1 cellular context compared by ENCODE assay signal in genomic region chr9:137073992-137074399, GRCh38.
TF ChIP-seq lines count a peak whose summit lies in the region.

No MANE protein-coding gene starts in this region.

TF ChIP-seq in H1, 55 proteins besides CTCF, POLR2A, EP300 and RAD21:
- TF ChIP-seq TAF7 (optimal IDR thresholded peaks at IDR 0.05; ENCODE audit: borderline replicate concordance, low read depth, low read length) (no peak), HDAC2 (IDR thresholded peaks at IDR 0.05; ENCODE audit: borderline replicate concordance in 1 of 2, low read depth in 2 of 2, low read length in 2 of 2) (no peak), CHD7 (IDR thresholded peaks at IDR 0.05; ENCODE audit: insufficient replicate concordance, low read length) (no peak), RXRA (IDR thresholded peaks at IDR 0.05; ENCODE audit: insufficient read depth, low read depth, low read length) (no peak), CHD1 (IDR thresholded peaks at IDR 0.05; ENCODE audit: low read depth, low read length) (no peak), EGR1 (IDR thresholded peaks at IDR 0.05; ENCODE audit: borderline replicate concordance, low read depth, low read length) (no peak), SP2 (IDR thresholded peaks at IDR 0.05; ENCODE audit: low read length) (no peak), SP1 (IDR thresholded peaks at IDR 0.05; ENCODE audit: low read depth, low read length) (no peak)
- TF ChIP-seq, protein P1, sequence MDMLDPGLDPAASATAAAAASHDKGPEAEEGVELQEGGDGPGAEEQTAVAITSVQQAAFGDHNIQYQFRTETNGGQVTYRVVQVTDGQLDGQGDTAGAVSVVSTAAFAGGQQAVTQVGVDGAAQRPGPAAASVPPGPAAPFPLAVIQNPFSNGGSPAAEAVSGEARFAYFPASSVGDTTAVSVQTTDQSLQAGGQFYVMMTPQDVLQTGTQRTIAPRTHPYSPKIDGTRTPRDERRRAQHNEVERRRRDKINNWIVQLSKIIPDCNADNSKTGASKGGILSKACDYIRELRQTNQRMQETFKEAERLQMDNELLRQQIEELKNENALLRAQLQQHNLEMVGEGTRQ (IDR thresholded peaks at IDR 0.05; ENCODE audit: low read length), result no peak
- TF ChIP-seq, protein P2, sequence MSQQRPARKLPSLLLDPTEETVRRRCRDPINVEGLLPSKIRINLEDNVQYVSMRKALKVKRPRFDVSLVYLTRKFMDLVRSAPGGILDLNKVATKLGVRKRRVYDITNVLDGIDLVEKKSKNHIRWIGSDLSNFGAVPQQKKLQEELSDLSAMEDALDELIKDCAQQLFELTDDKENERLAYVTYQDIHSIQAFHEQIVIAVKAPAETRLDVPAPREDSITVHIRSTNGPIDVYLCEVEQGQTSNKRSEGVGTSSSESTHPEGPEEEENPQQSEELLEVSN (IDR thresholded peaks at IDR 0.05), result no peak
